In the genomic region with DNA sequence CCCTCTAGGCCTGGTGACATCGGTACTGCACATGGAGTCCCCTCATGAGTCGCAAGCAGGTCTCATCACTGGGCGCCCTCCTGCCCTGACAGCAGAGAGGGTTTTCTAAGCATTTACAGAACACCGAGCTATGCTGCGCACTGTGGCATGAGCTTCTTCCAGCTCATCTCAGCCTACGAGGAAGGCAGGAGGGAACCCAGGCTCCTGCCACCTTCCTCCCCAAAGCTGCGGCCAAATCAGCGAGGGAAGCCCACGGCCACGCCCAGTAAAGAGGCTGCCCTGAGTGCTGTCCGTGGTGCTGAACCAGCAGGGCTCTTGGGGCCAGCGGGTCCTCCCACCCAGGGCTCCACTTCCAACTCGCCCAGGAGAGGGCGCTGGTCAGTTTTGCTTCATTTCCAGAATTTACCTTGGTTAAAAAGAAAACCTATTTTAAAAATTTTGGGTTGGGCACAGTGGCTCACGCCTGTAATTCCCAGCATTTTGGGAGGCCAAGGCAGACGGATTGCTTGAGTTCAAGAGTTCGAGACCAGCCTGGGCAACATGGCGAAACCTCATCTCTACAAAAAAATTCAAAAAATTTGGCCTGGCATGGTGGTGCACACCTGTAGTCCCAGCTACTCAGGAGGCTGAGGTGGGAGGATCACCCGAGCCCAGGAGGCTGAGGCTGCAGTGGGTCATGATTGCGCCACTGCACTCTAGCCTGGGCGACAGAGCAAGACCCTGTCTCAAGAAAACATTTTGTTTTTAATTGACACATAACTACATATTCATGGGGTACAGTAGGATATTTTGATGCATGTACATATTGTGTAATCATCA, we compare ENCODE assay signal across 1 cellular context.
TF ChIP-seq lines count a peak whose summit lies in the region.

No MANE protein-coding gene starts in this region.

TF ChIP-seq in HepG2, 621 proteins besides CTCF, POLR2A, EP300 and RAD21 (continued from another document and continues in another):
- TF ChIP-seq, protein P1, sequence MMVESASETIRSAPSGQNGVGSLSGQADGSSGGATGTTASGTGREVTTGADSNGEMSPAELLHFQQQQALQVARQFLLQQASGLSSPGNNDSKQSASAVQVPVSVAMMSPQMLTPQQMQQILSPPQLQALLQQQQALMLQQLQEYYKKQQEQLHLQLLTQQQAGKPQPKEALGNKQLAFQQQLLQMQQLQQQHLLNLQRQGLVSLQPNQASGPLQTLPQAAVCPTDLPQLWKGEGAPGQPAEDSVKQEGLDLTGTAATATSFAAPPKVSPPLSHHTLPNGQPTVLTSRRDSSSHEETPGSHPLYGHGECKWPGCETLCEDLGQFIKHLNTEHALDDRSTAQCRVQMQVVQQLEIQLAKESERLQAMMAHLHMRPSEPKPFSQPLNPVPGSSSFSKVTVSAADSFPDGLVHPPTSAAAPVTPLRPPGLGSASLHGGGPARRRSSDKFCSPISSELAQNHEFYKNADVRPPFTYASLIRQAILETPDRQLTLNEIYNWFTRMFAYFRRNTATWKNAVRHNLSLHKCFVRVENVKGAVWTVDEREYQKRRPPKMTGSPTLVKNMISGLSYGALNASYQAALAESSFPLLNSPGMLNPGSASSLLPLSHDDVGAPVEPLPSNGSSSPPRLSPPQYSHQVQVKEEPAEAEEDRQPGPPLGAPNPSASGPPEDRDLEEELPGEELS (CRISPR knock-in tag; IDR thresholded peaks at IDR 0.05): peak; percentile 47; the same call in 1 of the 2 replicates
- TF ChIP-seq, protein P2, sequence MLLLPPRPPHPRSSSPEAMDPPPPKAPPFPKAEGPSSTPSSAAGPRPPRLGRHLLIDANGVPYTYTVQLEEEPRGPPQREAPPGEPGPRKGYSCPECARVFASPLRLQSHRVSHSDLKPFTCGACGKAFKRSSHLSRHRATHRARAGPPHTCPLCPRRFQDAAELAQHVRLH (CRISPR knock-in tag; IDR thresholded peaks at IDR 0.05; ENCODE audit: borderline replicate concordance, low read depth): peak; percentile 95
- TF ChIP-seq KDM4B (CRISPR knock-in tag; IDR thresholded peaks at IDR 0.05) (peak; percentile 84), ZSCAN25 (CRISPR knock-in tag; IDR thresholded peaks at IDR 0.05) (no peak), HHEX (CRISPR knock-in tag; IDR thresholded peaks at IDR 0.05) (peak; percentile 20; the same call in 1 of the 2 replicates), ZNF816 (CRISPR knock-in tag; IDR thresholded peaks at IDR 0.05; ENCODE audit: borderline replicate concordance) (peak; percentile 86; the same call in 1 of the 2 replicates), NCOA5 (CRISPR knock-in tag; IDR thresholded peaks at IDR 0.05) (0 out of 2 replicates have a peak, but pooled peaks have one; percentile 7), ZNF7 (CRISPR knock-in tag; IDR thresholded peaks at IDR 0.05) (peak; percentile 52; the same call in 1 of the 2 replicates), ZNF468 (CRISPR knock-in tag; IDR thresholded peaks at IDR 0.05) (0 out of 2 replicates have a peak, but pooled peaks have one; percentile 71), CENPT (CRISPR knock-in tag; IDR thresholded peaks at IDR 0.05; ENCODE audit: low read depth) (peak; percentile 81; the same call in 1 of the 2 replicates), ZBTB7B (CRISPR knock-in tag; IDR thresholded peaks at IDR 0.05) (peak; percentile 65), ZBTB1 (CRISPR knock-in tag; IDR thresholded peaks at IDR 0.05; ENCODE audit: borderline replicate concordance) (no peak), ZNF563 (CRISPR knock-in tag; IDR thresholded peaks at IDR 0.05) (peak; percentile 85; the same call in 1 of the 2 replicates), NFKB2 (CRISPR knock-in tag; IDR thresholded peaks at IDR 0.05; ENCODE audit: borderline replicate concordance) (peak; percentile 98; the same call in 1 of the 2 replicates), ZNF878 (CRISPR knock-in tag; IDR thresholded peaks at IDR 0.05) (peak; percentile 85), ZNF619 (CRISPR knock-in tag; IDR thresholded peaks at IDR 0.05) (0 out of 2 replicates have a peak, but pooled peaks have one; percentile 62), JDP2 (CRISPR knock-in tag; IDR thresholded peaks at IDR 0.05; ENCODE audit: borderline replicate concordance) (no peak)
- TF ChIP-seq, protein P3, sequence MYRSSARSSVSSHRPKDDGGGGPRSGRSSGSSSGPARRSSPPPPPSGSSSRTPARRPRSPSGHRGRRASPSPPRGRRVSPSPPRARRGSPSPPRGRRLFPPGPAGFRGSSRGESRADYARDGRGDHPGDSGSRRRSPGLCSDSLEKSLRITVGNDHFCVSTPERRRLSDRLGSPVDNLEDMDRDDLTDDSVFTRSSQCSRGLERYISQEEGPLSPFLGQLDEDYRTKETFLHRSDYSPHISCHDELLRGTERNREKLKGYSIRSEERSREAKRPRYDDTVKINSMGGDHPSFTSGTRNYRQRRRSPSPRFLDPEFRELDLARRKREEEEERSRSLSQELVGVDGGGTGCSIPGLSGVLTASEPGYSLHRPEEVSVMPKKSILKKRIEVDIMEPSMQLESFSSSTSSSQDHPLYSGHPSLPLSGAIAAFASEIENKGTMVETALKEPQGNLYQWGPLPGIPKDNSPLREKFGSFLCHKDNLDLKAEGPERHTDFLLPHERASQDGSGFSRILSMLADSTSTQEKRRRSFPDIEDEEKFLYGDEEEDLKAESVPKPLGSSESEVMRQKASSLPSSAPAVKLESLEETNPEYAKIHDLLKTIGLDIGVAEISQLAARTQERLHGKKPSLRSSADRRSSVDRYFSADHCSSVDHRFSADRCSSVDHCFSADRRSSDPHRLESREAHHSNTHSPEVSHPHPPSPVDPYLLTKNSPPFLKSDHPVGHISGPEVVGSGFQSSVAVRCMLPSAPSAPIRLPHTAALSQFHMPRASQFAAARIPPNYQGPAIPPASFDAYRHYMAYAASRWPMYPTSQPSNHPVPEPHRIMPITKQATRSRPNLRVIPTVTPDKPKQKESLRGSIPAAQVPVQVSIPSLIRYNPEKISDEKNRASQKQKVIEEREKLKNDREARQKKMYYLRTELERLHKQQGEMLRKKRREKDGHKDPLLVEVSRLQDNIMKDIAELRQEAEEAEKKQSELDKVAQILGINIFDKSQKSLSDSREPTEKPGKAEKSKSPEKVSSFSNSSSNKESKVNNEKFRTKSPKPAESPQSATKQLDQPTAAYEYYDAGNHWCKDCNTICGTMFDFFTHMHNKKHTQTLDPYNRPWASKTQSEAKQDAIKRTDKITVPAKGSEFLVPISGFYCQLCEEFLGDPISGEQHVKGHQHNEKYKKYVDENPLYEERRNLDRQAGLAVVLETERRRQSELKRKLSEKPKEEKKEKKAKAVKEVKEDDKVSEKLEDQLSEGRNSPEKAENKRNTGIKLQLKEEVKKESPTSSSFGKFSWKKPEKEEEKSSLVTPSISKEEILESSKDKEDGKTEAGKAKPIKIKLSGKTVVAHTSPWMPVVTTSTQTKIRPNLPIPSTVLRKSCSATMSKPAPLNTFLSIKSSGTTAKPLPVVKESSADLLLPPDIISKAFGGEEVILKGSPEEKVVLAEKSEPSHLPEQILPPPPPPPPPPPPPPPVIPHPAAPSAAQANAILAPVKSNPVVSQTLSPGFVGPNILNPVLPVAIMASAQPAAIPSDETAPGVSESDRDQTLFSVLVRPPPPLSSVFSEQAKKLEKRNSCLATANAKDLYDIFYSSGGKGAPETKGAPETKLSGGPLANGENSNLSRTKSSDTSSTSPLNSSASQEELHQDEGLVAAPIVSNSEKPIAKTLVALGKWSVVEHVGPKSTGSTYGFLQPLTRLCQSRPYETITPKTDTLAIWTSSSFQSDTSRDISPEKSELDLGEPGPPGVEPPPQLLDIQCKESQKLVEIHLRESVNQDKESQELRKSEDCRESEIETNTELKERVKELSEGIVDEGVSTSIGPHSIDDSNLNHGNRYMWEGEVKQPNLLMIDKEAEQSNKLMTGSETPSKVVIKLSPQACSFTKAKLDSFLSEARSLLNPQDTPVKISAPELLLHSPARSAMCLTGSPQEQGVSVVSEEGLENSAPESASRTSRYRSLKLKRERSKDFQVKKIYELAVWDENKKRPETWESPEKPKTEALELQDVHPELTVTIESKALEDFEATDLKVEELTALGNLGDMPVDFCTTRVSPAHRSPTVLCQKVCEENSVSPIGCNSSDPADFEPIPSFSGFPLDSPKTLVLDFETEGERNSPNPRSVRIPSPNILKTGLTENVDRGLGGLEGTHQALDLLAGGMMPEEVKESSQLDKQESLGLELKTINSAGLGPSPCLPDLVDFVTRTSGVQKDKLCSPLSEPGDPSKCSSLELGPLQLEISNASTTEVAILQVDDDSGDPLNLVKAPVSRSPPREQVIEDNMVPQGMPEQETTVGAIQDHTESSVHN (CRISPR knock-in tag; IDR thresholded peaks at IDR 0.05): 0 out of 2 replicates have a peak, but pooled peaks have one; percentile 69
- TF ChIP-seq, protein P4, sequence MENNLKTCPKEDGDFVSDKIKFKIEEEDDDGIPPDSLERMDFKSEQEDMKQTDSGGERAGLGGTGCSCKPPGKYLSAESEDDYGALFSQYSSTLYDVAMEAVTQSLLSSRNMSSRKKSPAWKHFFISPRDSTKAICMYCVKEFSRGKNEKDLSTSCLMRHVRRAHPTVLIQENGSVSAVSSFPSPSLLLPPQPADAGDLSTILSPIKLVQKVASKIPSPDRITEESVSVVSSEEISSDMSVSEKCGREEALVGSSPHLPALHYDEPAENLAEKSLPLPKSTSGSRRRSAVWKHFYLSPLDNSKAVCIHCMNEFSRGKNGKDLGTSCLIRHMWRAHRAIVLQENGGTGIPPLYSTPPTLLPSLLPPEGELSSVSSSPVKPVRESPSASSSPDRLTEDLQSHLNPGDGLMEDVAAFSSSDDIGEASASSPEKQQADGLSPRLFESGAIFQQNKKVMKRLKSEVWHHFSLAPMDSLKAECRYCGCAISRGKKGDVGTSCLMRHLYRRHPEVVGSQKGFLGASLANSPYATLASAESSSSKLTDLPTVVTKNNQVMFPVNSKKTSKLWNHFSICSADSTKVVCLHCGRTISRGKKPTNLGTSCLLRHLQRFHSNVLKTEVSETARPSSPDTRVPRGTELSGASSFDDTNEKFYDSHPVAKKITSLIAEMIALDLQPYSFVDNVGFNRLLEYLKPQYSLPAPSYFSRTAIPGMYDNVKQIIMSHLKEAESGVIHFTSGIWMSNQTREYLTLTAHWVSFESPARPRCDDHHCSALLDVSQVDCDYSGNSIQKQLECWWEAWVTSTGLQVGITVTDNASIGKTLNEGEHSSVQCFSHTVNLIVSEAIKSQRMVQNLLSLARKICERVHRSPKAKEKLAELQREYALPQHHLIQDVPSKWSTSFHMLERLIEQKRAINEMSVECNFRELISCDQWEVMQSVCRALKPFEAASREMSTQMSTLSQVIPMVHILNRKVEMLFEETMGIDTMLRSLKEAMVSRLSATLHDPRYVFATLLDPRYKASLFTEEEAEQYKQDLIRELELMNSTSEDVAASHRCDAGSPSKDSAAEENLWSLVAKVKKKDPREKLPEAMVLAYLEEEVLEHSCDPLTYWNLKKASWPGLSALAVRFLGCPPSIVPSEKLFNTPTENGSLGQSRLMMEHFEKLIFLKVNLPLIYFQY (CRISPR knock-in tag; IDR thresholded peaks at IDR 0.05; ENCODE audit: borderline replicate concordance): peak; percentile 93
- TF ChIP-seq, protein P5, sequence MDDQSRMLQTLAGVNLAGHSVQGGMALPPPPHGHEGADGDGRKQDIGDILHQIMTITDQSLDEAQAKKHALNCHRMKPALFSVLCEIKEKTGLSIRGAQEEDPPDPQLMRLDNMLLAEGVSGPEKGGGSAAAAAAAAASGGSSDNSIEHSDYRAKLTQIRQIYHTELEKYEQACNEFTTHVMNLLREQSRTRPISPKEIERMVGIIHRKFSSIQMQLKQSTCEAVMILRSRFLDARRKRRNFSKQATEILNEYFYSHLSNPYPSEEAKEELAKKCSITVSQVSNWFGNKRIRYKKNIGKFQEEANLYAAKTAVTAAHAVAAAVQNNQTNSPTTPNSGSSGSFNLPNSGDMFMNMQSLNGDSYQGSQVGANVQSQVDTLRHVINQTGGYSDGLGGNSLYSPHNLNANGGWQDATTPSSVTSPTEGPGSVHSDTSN (CRISPR knock-in tag; IDR thresholded peaks at IDR 0.05; ENCODE audit: borderline replicate concordance): peak; percentile 87; the same call in 1 of the 2 replicates
- TF ChIP-seq, protein P6, sequence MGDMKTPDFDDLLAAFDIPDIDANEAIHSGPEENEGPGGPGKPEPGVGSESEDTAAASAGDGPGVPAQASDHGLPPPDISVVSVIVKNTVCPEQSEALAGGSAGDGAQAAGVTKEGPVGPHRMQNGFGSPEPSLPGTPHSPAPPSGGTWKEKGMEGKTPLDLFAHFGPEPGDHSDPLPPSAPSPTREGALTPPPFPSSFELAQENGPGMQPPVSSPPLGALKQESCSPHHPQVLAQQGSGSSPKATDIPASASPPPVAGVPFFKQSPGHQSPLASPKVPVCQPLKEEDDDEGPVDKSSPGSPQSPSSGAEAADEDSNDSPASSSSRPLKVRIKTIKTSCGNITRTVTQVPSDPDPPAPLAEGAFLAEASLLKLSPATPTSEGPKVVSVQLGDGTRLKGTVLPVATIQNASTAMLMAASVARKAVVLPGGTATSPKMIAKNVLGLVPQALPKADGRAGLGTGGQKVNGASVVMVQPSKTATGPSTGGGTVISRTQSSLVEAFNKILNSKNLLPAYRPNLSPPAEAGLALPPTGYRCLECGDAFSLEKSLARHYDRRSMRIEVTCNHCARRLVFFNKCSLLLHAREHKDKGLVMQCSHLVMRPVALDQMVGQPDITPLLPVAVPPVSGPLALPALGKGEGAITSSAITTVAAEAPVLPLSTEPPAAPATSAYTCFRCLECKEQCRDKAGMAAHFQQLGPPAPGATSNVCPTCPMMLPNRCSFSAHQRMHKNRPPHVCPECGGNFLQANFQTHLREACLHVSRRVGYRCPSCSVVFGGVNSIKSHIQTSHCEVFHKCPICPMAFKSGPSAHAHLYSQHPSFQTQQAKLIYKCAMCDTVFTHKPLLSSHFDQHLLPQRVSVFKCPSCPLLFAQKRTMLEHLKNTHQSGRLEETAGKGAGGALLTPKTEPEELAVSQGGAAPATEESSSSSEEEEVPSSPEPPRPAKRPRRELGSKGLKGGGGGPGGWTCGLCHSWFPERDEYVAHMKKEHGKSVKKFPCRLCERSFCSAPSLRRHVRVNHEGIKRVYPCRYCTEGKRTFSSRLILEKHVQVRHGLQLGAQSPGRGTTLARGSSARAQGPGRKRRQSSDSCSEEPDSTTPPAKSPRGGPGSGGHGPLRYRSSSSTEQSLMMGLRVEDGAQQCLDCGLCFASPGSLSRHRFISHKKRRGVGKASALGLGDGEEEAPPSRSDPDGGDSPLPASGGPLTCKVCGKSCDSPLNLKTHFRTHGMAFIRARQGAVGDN (CRISPR knock-in tag; IDR thresholded peaks at IDR 0.05): peak; percentile 73
- TF ChIP-seq, protein P7, sequence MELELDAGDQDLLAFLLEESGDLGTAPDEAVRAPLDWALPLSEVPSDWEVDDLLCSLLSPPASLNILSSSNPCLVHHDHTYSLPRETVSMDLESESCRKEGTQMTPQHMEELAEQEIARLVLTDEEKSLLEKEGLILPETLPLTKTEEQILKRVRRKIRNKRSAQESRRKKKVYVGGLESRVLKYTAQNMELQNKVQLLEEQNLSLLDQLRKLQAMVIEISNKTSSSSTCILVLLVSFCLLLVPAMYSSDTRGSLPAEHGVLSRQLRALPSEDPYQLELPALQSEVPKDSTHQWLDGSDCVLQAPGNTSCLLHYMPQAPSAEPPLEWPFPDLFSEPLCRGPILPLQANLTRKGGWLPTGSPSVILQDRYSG (CRISPR knock-in tag; IDR thresholded peaks at IDR 0.05): peak; percentile 94; the same call in 1 of the 2 replicates
